ENCODE assay signal across 1 cellular context in genomic region chr5:160399402-160400353, GRCh38.
TF ChIP-seq lines count a peak whose summit lies in the region.

Gene FAM200C, minus strand, starts transcription at chr5:160400054. Its CDS starts 4,564 bp downstream, at chr5:160395490.

TF ChIP-seq in K562, 482 proteins besides CTCF, POLR2A, EP300 and RAD21 (continued from another document):
- TF ChIP-seq, protein P1, sequence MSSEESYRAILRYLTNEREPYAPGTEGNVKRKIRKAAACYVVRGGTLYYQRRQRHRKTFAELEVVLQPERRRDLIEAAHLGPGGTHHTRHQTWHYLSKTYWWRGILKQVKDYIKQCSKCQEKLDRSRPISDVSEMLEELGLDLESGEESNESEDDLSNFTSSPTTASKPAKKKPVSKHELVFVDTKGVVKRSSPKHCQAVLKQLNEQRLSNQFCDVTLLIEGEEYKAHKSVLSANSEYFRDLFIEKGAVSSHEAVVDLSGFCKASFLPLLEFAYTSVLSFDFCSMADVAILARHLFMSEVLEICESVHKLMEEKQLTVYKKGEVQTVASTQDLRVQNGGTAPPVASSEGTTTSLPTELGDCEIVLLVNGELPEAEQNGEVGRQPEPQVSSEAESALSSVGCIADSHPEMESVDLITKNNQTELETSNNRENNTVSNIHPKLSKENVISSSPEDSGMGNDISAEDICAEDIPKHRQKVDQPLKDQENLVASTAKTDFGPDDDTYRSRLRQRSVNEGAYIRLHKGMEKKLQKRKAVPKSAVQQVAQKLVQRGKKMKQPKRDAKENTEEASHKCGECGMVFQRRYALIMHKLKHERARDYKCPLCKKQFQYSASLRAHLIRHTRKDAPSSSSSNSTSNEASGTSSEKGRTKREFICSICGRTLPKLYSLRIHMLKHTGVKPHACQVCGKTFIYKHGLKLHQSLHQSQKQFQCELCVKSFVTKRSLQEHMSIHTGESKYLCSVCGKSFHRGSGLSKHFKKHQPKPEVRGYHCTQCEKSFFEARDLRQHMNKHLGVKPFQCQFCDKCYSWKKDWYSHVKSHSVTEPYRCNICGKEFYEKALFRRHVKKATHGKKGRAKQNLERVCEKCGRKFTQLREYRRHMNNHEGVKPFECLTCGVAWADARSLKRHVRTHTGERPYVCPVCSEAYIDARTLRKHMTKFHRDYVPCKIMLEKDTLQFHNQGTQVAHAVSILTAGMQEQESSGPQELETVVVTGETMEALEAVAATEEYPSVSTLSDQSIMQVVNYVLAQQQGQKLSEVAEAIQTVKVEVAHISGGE (CRISPR knock-in tag; IDR thresholded peaks at IDR 0.05): peak in 1 of 3 experiments; percentile 58; a peak in 1 of 6 replicates
